ENCODE assay signal across 1 cellular context in genomic region chr11:72705442-72706365, GRCh38.
TF ChIP-seq lines count a peak whose summit lies in the region.

No MANE protein-coding gene starts in this region.

TF ChIP-seq in HepG2, 621 proteins besides CTCF, POLR2A, EP300 and RAD21:
- TF ChIP-seq GMEB2 (CRISPR knock-in tag; IDR thresholded peaks at IDR 0.05; ENCODE audit: low read depth) (no peak), AGO2 (optimal IDR thresholded peaks at IDR 0.05; ENCODE audit: low read depth, low read length) (peak; percentile 18), MAFK (conservative IDR thresholded peaks at IDR 0.05 in 1 of 2, IDR thresholded peaks at IDR 0.05 in 1 of 2; ENCODE audit: low read length in 2 of 2) (peak; percentile 12 to 52; a peak in 2 of 4 replicates), DPF2 (CRISPR knock-in tag; IDR thresholded peaks at IDR 0.05; ENCODE audit: borderline replicate concordance, low read depth) (no peak), ZNF614 (CRISPR knock-in tag; IDR thresholded peaks at IDR 0.05; ENCODE audit: borderline replicate concordance) (no peak), ZNF800 (CRISPR knock-in tag; IDR thresholded peaks at IDR 0.05) (no peak), NFE2 (CRISPR knock-in tag; IDR thresholded peaks at IDR 0.05) (no peak), ZNF17 (CRISPR knock-in tag; IDR thresholded peaks at IDR 0.05) (no peak)
